Comparison of ENCODE assay signal across 8 cellular contexts in genomic region chr3:11719406-11720219, GRCh38.
DNase-seq lines count a peak whose midpoint lies in the region; ATAC-seq, FAIRE-seq and TF ChIP-seq lines count a peak whose summit lies in the region.

No MANE protein-coding gene starts in this region.

- H4K20me1 ChIP-seq in H1 (replicated peaks in 1 of 2; ENCODE audit: control insufficient read depth in 1 of 2, insufficient read depth in 2 of 2, low read length in 2 of 2): no peaks in the 10 kb centered on the region

- WGBS in H1 (ENCODE audit: extremely low coverage in 1 of 2, insufficient coverage in 1 of 2, insufficient read length in 1 of 2, insufficient replicate concordance in 2 of 2, low coverage in 1 of 2, low lambda C conversion rate in 2 of 2, missing lambda C conversion rate in 1 of 2), 2 experiments: 1% methylated on average over 48 of the region's 105 CpGs; no CpG with 5 or more reads in 1 of the 2 experiments
- no CpG with 5 or more reads among the region's 105 CpGs for WGBS in mesendoderm (ENCODE audit: extremely low coverage, insufficient coverage, low lambda C conversion rate)

- peak overlapping the region; percentile 39; the same call in 1 of the 2 replicates for H2BK12ac ChIP-seq in H1 (ENCODE audit: low read depth, low read length)

- TF ChIP-seq CTCF in H1 (IDR thresholded peaks at IDR 0.05; ENCODE audit: control extremely low read depth in 1 of 3, insufficient read depth in 1 of 3, low read depth in 1 of 3, low read length in 3 of 3): no peak

- H3K79me2 ChIP-seq in H1 (ENCODE audit: control insufficient read depth in 1 of 2, insufficient read depth in 2 of 2, low read length in 2 of 2): peaks cover 0 to 24% of the 10 kb centered on the region in 2 experiments; a peak in 2 of 4 replicates
- no peaks in the 10 kb centered on the region for H3K79me2 ChIP-seq in mesendoderm (ENCODE audit: control insufficient read depth, insufficient read depth, low read length)

- peaks cover 16% of the 10 kb centered on the region; the same call in 1 of the 2 replicates for H3K23me2 ChIP-seq in H1 (ENCODE audit: low read depth, low read length)

- H4K8ac ChIP-seq in H1 (ENCODE audit: extremely low read depth, insufficient read depth, low read length) (peak overlapping the region; percentile 81; the same call in 1 of the 2 replicates), mesendoderm (ENCODE audit: low read depth, low read length) (no peak overlapping the region)

- H3K23ac ChIP-seq in H1 (ENCODE audit: insufficient read length): no peak overlapping the region
- H3K23ac ChIP-seq in mesendoderm (ENCODE audit: low read length): peak overlapping the region; percentile 66

- no peak for FAIRE-seq in H1 (lab: Jason Lieb, UNC)

- H3K36me3 ChIP-seq in H1 (ENCODE audit: control insufficient read depth in 2 of 4, insufficient read depth in 4 of 4, low read length in 3 of 4) (no peaks in the 10 kb centered on the region), mesendoderm (ENCODE audit: control insufficient read depth, insufficient read depth, low read length) (no peaks in the 10 kb centered on the region)

- no peaks in the 10 kb centered on the region for H3K27me3 ChIP-seq in H1 (replicated peaks in 1 of 4; ENCODE audit: control insufficient read depth in 3 of 4, extremely low read depth in 1 of 4, insufficient read depth in 3 of 4, low read length in 3 of 4)
- H3K27me3 ChIP-seq in mesendoderm (ENCODE audit: insufficient read depth, low read length, poor library complexity): no peaks in the 10 kb centered on the region

- peak overlapping the region; percentile 10 for H3K56ac ChIP-seq in H1 (replicated peaks; ENCODE audit: insufficient read length, low read depth, low read length)
- peak overlapping the region; percentile 90 for H3K56ac ChIP-seq in mesendoderm (ENCODE audit: low read length)

- no peak overlapping the region for H4K91ac ChIP-seq in H1 (replicated peaks; ENCODE audit: insufficient read length, low read length)

- peak overlapping the region; percentile 60 to 84 (median 81) for H3K4me3 ChIP-seq in H1 (ENCODE audit: extremely low read depth in 1 of 4, insufficient read depth in 2 of 4, low read depth in 3 of 4, low read length in 4 of 4)
- H3K4me3 ChIP-seq in mesendoderm (ENCODE audit: low read length): peak overlapping the region; percentile 74

- H3K18ac ChIP-seq in H1 (ENCODE audit: extremely low read depth, low read length) (peak overlapping the region; percentile 78), mesendoderm (ENCODE audit: low read length) (peak overlapping the region; percentile 71)

- no peak for TF ChIP-seq EP300 in H1 (IDR thresholded peaks at IDR 0.05; ENCODE audit: borderline replicate concordance in 1 of 2, low read depth in 2 of 2, low read length in 2 of 2)

- ATAC-seq in GM18519 (IDR thresholded peaks at IDR 0.05; ENCODE audit: low FRiP score, unreplicated experiment) (peak; percentile 64), HG03064 (IDR thresholded peaks at IDR 0.05; ENCODE audit: low read depth, unreplicated experiment) (peak; percentile 77)

- H3K27ac ChIP-seq in H1 (ENCODE audit: low read depth, low read length): no peak overlapping the region
- H3K27ac ChIP-seq in mesendoderm (ENCODE audit: low read depth, low read length): no peak overlapping the region

- no peaks in the 10 kb centered on the region for H3K9me3 ChIP-seq in H1 (ENCODE audit: insufficient read depth in 2 of 2, low read depth in 1 of 2, low read length in 1 of 2)

- no peak overlapping the region for H3K4ac ChIP-seq in H1 (replicated peaks; ENCODE audit: insufficient read length, low read depth, low read length)
- H3K4ac ChIP-seq in mesendoderm (ENCODE audit: low read depth, low read length): peak overlapping the region; percentile 70

- H3K4me1 ChIP-seq in H1 (replicated peaks in 1 of 4; ENCODE audit: control insufficient read depth in 3 of 4, insufficient read depth in 4 of 4, low read length in 3 of 4): peaks cover 2 to 11% (median 6%) of the 10 kb centered on the region in 4 experiments; a peak in 5 of 7 replicates
- H3K4me1 ChIP-seq in mesendoderm (ENCODE audit: control insufficient read depth, low read depth, low read length): peaks cover 3% of the 10 kb centered on the region

- no peak overlapping the region for H3K14ac ChIP-seq in H1 (ENCODE audit: insufficient read length)

- no peak overlapping the region for H4K5ac ChIP-seq in H1 (ENCODE audit: insufficient read length, low read depth, low read length)
- no peak overlapping the region for H4K5ac ChIP-seq in mesendoderm (ENCODE audit: low read length)

- peak overlapping the region; percentile 91 to 94 for H3K4me2 ChIP-seq in H1 (ENCODE audit: insufficient read depth in 1 of 2, low read depth in 2 of 2, low read length in 2 of 2)
- H3K4me2 ChIP-seq in mesendoderm (ENCODE audit: low read length): peak overlapping the region; percentile 79

- H2BK5ac ChIP-seq in H1 (ENCODE audit: low read depth, low read length) (peak overlapping the region; percentile 52; the same call in 1 of the 2 replicates), mesendoderm (ENCODE audit: low read length) (no peak overlapping the region)

- H2BK15ac ChIP-seq in H1 (ENCODE audit: low read length) (no peak overlapping the region), mesendoderm (replicated peaks; ENCODE audit: low read depth) (no peak overlapping the region)

- H3K79me1 ChIP-seq in H1 (ENCODE audit: low read depth, low read length) (no peaks in the 10 kb centered on the region), mesendoderm (ENCODE audit: low read length) (peaks cover 1% of the 10 kb centered on the region)

- H2BK120ac ChIP-seq in H1 (replicated peaks; ENCODE audit: low read depth, low read length): no peak overlapping the region
- no peak overlapping the region for H2BK120ac ChIP-seq in mesendoderm (ENCODE audit: low read depth, low read length)

- H3K9ac ChIP-seq in H1 (replicated peaks in 1 of 4; ENCODE audit: extremely low read depth in 1 of 4, low read depth in 3 of 4, low read length in 3 of 4): peak overlapping the region in 3 of 4 experiments; percentile 42 to 78 (median 59); a peak in 6 of 7 replicates
- peak overlapping the region; percentile 81 for H3K9ac ChIP-seq in mesendoderm (ENCODE audit: low read length)

- H2AK5ac ChIP-seq in H1 (ENCODE audit: low read depth, low read length) (no peak overlapping the region), mesendoderm (ENCODE audit: low read length) (no peak overlapping the region)

- DNase-seq in A172 (ENCODE audit: low spot score) (peak; percentile 42), NCI-H345 (lab: John Stamatoyannopoulos, UW) (peak; percentile 93), H1 (ENCODE audit: low read depth in 1 of 2, low spot score in 2 of 2) (peak; percentile 76 to 97), mesendoderm (peak; percentile 92)
- DNase-seq in activated CD8-positive, alpha-beta memory T cell treated with anti-CD3 and anti-CD28 coated beads, Interleukin-2, amount 50 U/mL, for 1 hour (ENCODE audit: extremely low read depth): peak; percentile 33
- peak; percentile 48 for DNase-seq in stimulated activated CD8-positive, alpha-beta memory T cell treated with anti-CD3 and anti-CD28 coated beads, Interleukin-15, amount 100 ng/mL, for 1 hour (ENCODE audit: low read depth)

- no peak overlapping the region for H2BK20ac ChIP-seq in H1 (ENCODE audit: low read length)

- POLR2A ChIA-PET in H1 (lab: Charles Lee; ENCODE audit: partially characterized antibody): no interaction called here

- peak overlapping the region; percentile 49; the same call in 1 of the 2 replicates for H2AFZ ChIP-seq in H1 (ENCODE audit: low read length)

- TF ChIP-seq RAD21 in H1 (IDR thresholded peaks at IDR 0.05 in 1 of 2, conservative IDR thresholded peaks at IDR 0.05 in 1 of 2; ENCODE audit: low read depth in 2 of 2, low read length in 2 of 2): no peak

- TF ChIP-seq POLR2A in H1 (IDR thresholded peaks at IDR 0.05; ENCODE audit: control extremely low read depth in 1 of 2, low read depth in 2 of 2, low read length in 2 of 2): 0 out of 3 replicates have a peak, but pooled peaks of 1 of the 2 experiments have one; percentile 30

- CTCF ChIA-PET in H1 (lab: Charles Lee; ENCODE audit: partially characterized antibody): interaction anchor here (1.0 kb wide), 1 partner anchor 65 kb away, joined by 3 read pairs; no protein-coding TSS in a partner anchor

TF ChIP-seq in H1, 55 proteins besides CTCF, POLR2A, EP300 and RAD21 (continues in another document):
- TF ChIP-seq RNF2 (IDR thresholded peaks at IDR 0.05; ENCODE audit: borderline replicate concordance, low read depth, low read length, missing control alignments, poor library complexity, severe bottlenecking) (no peak), CREB1 (IDR thresholded peaks at IDR 0.05) (peak; percentile 19; the same call in 1 of the 2 replicates), ZNF274 (IDR thresholded peaks at IDR 0.05; ENCODE audit: borderline replicate concordance, extremely low read depth, low read length) (no peak), RBBP5 (IDR thresholded peaks at IDR 0.05; ENCODE audit: borderline replicate concordance, low read depth, low read length) (peak; percentile 77; the same call in 1 of the 2 replicates), KDM5A (IDR thresholded peaks at IDR 0.05; ENCODE audit: low read length) (no peak), GTF2F1 (IDR thresholded peaks at IDR 0.05; ENCODE audit: borderline replicate concordance, low read depth, low read length) (no peak), SIN3A (conservative IDR thresholded peaks at IDR 0.05 in 1 of 2, IDR thresholded peaks at IDR 0.05 in 1 of 2; ENCODE audit: low read depth in 1 of 2, low read length in 2 of 2) (peak in 1 of 2 experiments; percentile 53; a peak in 2 of 4 replicates), HDAC6 (IDR thresholded peaks at IDR 0.05; ENCODE audit: low read depth, low read length) (no peak), RFX5 (IDR thresholded peaks at IDR 0.05; ENCODE audit: borderline replicate concordance, low read depth, low read length) (no peak), HDAC2 (IDR thresholded peaks at IDR 0.05; ENCODE audit: borderline replicate concordance in 1 of 2, low read depth in 2 of 2, low read length in 2 of 2) (peak in 1 of 2 experiments; percentile 20; a peak in 1 of 4 replicates), EZH2 (IDR thresholded peaks at IDR 0.05; ENCODE audit: low read depth, low read length, severe bottlenecking) (peak; percentile 13), TEAD4 (IDR thresholded peaks at IDR 0.05; ENCODE audit: low read depth, low read length) (peak; percentile 93), TAF1 (IDR thresholded peaks at IDR 0.05; ENCODE audit: low read depth, low read length) (peak; percentile 35; the same call in 1 of the 2 replicates), ASH2L (IDR thresholded peaks at IDR 0.05; ENCODE audit: low read length) (peak; percentile 9), SP4 (IDR thresholded peaks at IDR 0.05; ENCODE audit: low read length) (no peak), BACH1 (IDR thresholded peaks at IDR 0.05; ENCODE audit: low read length) (peak; percentile 74), GABPA (IDR thresholded peaks at IDR 0.05; ENCODE audit: borderline replicate concordance, insufficient read depth, low read length) (no peak), KDM4A (IDR thresholded peaks at IDR 0.05; ENCODE audit: low read depth, low read length, severe bottlenecking) (peak; percentile 96), CBX5 (IDR thresholded peaks at IDR 0.05; ENCODE audit: low read depth, low read length) (no peak), SUZ12 (IDR thresholded peaks at IDR 0.05; ENCODE audit: low read length) (peak; percentile 36; the same call in 1 of the 2 replicates)

Comparison
In these comparisons a context has a peak if more than half of its experiments do, and no peak if none do; other contexts are left out.
1. DNase-seq: peak in every context shown above with its lines; median percentile 93 in NCI-H345; 92 in mesendoderm; 86 in H1; 48 in stimulated activated CD8-positive, alpha-beta memory T cell treated with anti-CD3 and anti-CD28 coated beads, Interleukin-15, amount 100 ng/mL, for 1 hour; 42 in A172; 33 in activated CD8-positive, alpha-beta memory T cell treated with anti-CD3 and anti-CD28 coated beads, Interleukin-2, amount 50 U/mL, for 1 hour.